ENCODE assay signal across 13 cellular contexts in genomic region chr6:63705707-63706106, GRCh38.
"Had no signal": no experiment of that assay in that cellular context is flagged by ENCODE, and none has a peak within 500 bp of the region (broad histone marks: within the 10 kb centered on the region; RNA-seq: fewer than 3 reads in every experiment).

No MANE protein-coding gene starts in this region.

- H3K27me3 ChIP-seq: breast epithelium, dorsolateral prefrontal cortex, tibial nerve had no signal

- ATAC-seq: esophagus mucosa; left cardiac atrium; lower lobe of right lung; naive thymus-derived CD4-positive, alpha-beta T cell; right cardiac atrium had no signal

- DNase-seq: activated CD4-positive, alpha-beta T cell treated with anti-CD3 and anti-CD28 coated beads, Interleukin-2, amount 50 U/mL, for 4 hours; dorsolateral prefrontal cortex; hypothalamus; left cardiac atrium; lower lobe of right lung; naive thymus-derived CD4-positive, alpha-beta T cell; right cardiac atrium; SHP77 treated with DMSO at 0.1 percent for 48 hours; small intestine had no signal

- H3K9me3 ChIP-seq: breast epithelium, lower lobe of right lung, tibial nerve had no signal

- H3K4me3 Mint-ChIP-seq: naive thymus-derived CD4-positive, alpha-beta T cell had no signal

- H3K4me1 ChIP-seq: breast epithelium, lower lobe of right lung had no signal

- H3K27me3 Mint-ChIP-seq: naive thymus-derived CD4-positive, alpha-beta T cell; progenitor cell of endocrine pancreas had no signal

- H3K4me3 ChIP-seq: breast epithelium, dorsolateral prefrontal cortex, lower lobe of right lung, tibial nerve had no signal

- H3K27ac Mint-ChIP-seq: progenitor cell of endocrine pancreas had no signal

- H3K27ac ChIP-seq: breast epithelium, dorsolateral prefrontal cortex, lower lobe of right lung, tibial nerve had no signal
